Comparison of ENCODE assay signal across 26 cellular contexts in genomic region chr16:63602206-63602927, GRCh38.
"Had no signal": no experiment of that assay in that cellular context is flagged by ENCODE, and none has a peak within 500 bp of the region (broad histone marks: within the 10 kb centered on the region; RNA-seq: fewer than 3 reads in every experiment).

No MANE protein-coding gene starts in this region.

- H3K4me3 ChIP-seq: PC-9, SJSA1 had no signal

- H3K27me3 ChIP-seq: SJSA1 had no signal

- H3K9ac ChIP-seq: KMS-11, SK-N-SH had no signal

- H2AFZ ChIP-seq: PC-9 had no signal

- H3K27ac ChIP-seq: KMS-11, PC-9, RWPE1, SJSA1 had no signal

- H3K4me1 ChIP-seq: SJSA1 had no signal

- H3K9me3 ChIP-seq: SJSA1, SK-N-SH had no signal

- H3K4me2 ChIP-seq: KMS-11, PC-9, SK-N-SH had no signal

- H3K36me3 ChIP-seq: SJSA1 had no signal

- ATAC-seq: Panc1 had no signal

- FAIRE-seq: RCC 7860 had no signal

- DNase-seq: Karpas-422, NCI-H1048, NCI-H1092 treated with DMSO at 0.1 percent for 48 hours, NCI-H1436, NCI-H1694, NCI-H187, NCI-H2029 treated with DMSO at 0.1 percent for 48 hours, NCI-H2107, NCI-H2171, NCI-H226, NCI-H446 treated with DMSO at 0.1 percent for 48 hours, NCI-H510A, NCI-H524, NCI-H526, NCI-H774, PC-9, Right ventricle myocardium superior, SHP77 treated with DMSO at 0.1 percent for 48 hours, SK-N-SH, SW 1271, T-helper 1 cell had no signal
